In the genomic region with DNA sequence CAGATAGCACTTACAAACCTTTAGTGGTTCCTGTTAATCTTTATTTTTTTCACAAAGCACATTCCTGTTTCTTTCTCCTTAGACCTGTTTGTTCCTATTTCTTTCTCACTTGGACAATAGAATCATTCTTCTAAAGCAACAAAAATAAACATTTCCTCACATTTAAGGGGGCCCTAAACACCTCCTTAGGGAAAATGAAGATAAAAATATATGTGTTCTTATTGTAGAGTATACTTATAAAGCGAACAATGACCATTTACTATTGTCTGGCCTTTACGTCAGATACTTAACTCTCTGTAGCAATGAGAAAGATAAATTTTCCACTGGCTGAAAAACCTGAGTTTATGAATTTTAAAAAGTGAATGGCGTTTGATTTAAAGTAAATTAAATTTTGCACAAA, we compare ENCODE assay signal across 15 cellular contexts.
"Had no signal": no experiment of that assay in that cellular context is flagged by ENCODE, and none has a peak within 500 bp of the region (broad histone marks: within the 10 kb centered on the region; RNA-seq: fewer than 3 reads in every experiment).

No MANE protein-coding gene starts in this region.

- ATAC-seq: activated T-cell treated with anti-CD3 and anti-CD28 coated beads, Interleukin-2, amount 50 U/mL, for 72 hours; effector memory CD8-positive, alpha-beta T cell; naive thymus-derived CD8-positive, alpha-beta T cell had no signal

- DNase-seq: activated CD4-positive, alpha-beta T cell treated with anti-CD3 and anti-CD28 coated beads, Interleukin-2, amount 50 U/mL, for 4 hours; activated effector memory CD4-positive, alpha-beta T cell treated with anti-CD3 and anti-CD28 coated beads, Interleukin-2, amount 50 U/mL, for 16 hours; activated naive CD4-positive, alpha-beta T cell treated with anti-CD3 and anti-CD28 coated beads, Interleukin-2, amount 50 U/mL, for 16 hours; activated T-cell treated with anti-CD3 and anti-CD28 coated beads, Interleukin-2, amount 50 U/mL, for 72 hours; dermis blood vessel endothelial cell; effector memory CD8-positive, alpha-beta T cell; mesenchymal stem cell; naive thymus-derived CD8-positive, alpha-beta T cell; retina; stimulated activated CD4-positive, alpha-beta T cell treated with anti-CD3 and anti-CD28 coated beads, Interleukin-2, amount 100 ng/mL, for 24 hours; stimulated activated naive CD4-positive, alpha-beta T cell treated with Interleukin-2 at 50 U/mL for 16 hours; SW 1271; trophoblast cell had no signal

- H3K27me3 ChIP-seq: ascending aorta had no signal

- H3K9me3 ChIP-seq: ascending aorta, neutrophil had no signal

- H3K36me3 ChIP-seq: ascending aorta, neutrophil had no signal

- H3K4me1 ChIP-seq: ascending aorta had no signal

- H3K4me3 ChIP-seq: ascending aorta had no signal

- H3K27ac ChIP-seq: ascending aorta, neutrophil had no signal
